1 cellular context compared by ENCODE assay signal in the genomic region with DNA sequence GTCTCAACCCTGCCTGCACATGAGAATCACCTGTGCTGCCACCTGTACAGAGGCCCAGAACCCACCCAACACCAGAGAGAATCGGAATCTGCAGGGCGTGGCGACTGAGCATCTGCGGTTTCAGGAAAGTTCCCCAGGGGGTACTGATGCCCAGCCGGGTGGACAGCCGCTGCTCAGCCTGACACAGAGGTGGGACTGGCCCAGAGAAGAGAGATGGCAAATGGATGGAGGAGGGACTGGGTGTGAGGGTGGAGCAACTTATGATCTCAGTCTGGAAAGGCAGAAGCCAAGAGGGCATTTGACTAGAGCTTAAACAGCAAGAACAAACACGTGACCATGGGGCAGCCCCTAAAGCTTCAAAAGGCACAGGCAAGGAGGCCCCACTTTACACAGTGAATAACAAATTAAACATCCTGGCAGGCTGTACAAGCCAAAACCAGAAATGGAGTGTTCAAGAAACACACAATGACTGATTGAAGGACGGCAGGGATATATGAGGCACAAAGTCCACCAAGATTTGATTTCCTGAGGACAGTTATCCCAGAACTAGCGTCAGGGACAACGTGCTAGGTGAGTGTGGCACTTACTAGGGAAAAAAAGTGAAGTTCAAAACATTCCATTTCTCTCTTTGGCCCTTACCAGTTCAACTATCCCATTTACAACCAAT.
A peak's percentile ranks its signal among the peaks of the same experiment; 100 is the strongest.
TF ChIP-seq lines count a peak whose summit lies in the region.

No MANE protein-coding gene starts in this region.

TF ChIP-seq in HepG2, 621 proteins besides CTCF, POLR2A, EP300 and RAD21 (continued from another document):
- no peak for TF ChIP-seq ATM (IDR thresholded peaks at IDR 0.05; ENCODE audit: borderline replicate concordance)
- TF ChIP-seq ZNF468 (CRISPR knock-in tag; IDR thresholded peaks at IDR 0.05), result no peak
- TF ChIP-seq NFE2L2 (IDR thresholded peaks at IDR 0.05; ENCODE audit: low read length), result no peak
- TF ChIP-seq ISX (CRISPR knock-in tag; conservative IDR thresholded peaks at IDR 0.05), result no peak
- TF ChIP-seq ZNF350 (CRISPR knock-in tag; IDR thresholded peaks at IDR 0.05; ENCODE audit: borderline replicate concordance, low read depth), result peak; percentile 70; the same call in 1 of the 2 replicates
